8 cellular contexts compared by ENCODE assay signal in genomic region chr1:118151312-118151937, GRCh38. TPM values are rescaled to one million over a fixed set of nuclear protein-coding genes. Genes with fewer than 3 reads are reported as not detected.
A peak's percentile ranks its signal among the peaks of the same experiment; 100 is the strongest.
DNase-seq lines count a peak whose midpoint lies in the region; ATAC-seq and TF ChIP-seq lines count a peak whose summit lies in the region.

No MANE protein-coding gene starts in this region.

- no peaks in the 10 kb centered on the region for H3K36me3 Mint-ChIP-seq in activated CD8-positive, alpha-beta memory T cell treated with anti-CD3 and anti-CD28 coated beads, Interleukin-2, amount 10 ng/mL, durations not matched to agents 7 days and 5 days
- H3K36me3 Mint-ChIP-seq in activated CD4-positive, alpha-beta T cell treated with anti-CD3 and anti-CD28 coated beads, Interleukin-2, amount 10 ng/mL, durations not matched to agents 7 days and 5 days (ENCODE audit: low read depth) = no peaks in the 10 kb centered on the region

- no peaks in the 10 kb centered on the region for H3K4me1 ChIP-seq in psoas muscle

- no peak overlapping the region for H3K4me3 ChIP-seq in psoas muscle

- WGBS in psoas muscle, 3 donors = 1 to 5% (median 1%) methylated on average over 6 of the region's 6 CpGs

- H3K4me3 Mint-ChIP-seq in activated CD8-positive, alpha-beta memory T cell treated with anti-CD3 and anti-CD28 coated beads, Interleukin-2, amount 10 ng/mL, durations not matched to agents 7 days and 5 days = no peak overlapping the region
- no peak overlapping the region for H3K4me3 Mint-ChIP-seq in activated CD4-positive, alpha-beta T cell treated with anti-CD3 and anti-CD28 coated beads, Interleukin-2, amount 10 ng/mL, durations not matched to agents 7 days and 5 days

- DNase-seq in activated CD8-positive, alpha-beta memory T cell treated with anti-CD3 and anti-CD28 coated beads, Interleukin-2, amount 10 ng/mL, durations not matched to agents 7 days and 5 days = peak; percentile 48
- DNase-seq in activated CD8-positive, alpha-beta memory T cell treated with anti-CD3 and anti-CD28 coated beads for 24 hours = no peak
- DNase-seq in NCI-H1092 (lab: John Stamatoyannopoulos, UW) (peak; percentile 18), Right ventricle myocardium superior (peak; percentile 49), psoas muscle (peak in 1 of 2 donors; percentile 57)
- peak; percentile 41 for DNase-seq in activated CD4-positive, alpha-beta T cell treated with anti-CD3 and anti-CD28 coated beads, Interleukin-2, amount 10 ng/mL, durations not matched to agents 7 days and 5 days

- H3K9me3 Mint-ChIP-seq in activated CD8-positive, alpha-beta memory T cell treated with anti-CD3 and anti-CD28 coated beads, Interleukin-2, amount 10 ng/mL, durations not matched to agents 7 days and 5 days (ENCODE audit: low read depth) = no peaks in the 10 kb centered on the region
- no peaks in the 10 kb centered on the region for H3K9me3 Mint-ChIP-seq in activated CD4-positive, alpha-beta T cell treated with anti-CD3 and anti-CD28 coated beads, Interleukin-2, amount 10 ng/mL, durations not matched to agents 7 days and 5 days

- POLR2A ChIA-PET in activated CD4-positive, alpha-beta T cell treated with anti-CD3 and anti-CD28 coated beads, Interleukin-2, amount 10 ng/mL, durations not matched to agents 7 days and 5 days (lab: Charles Lee) = no interaction called here

- no peaks in the 10 kb centered on the region for H3K36me3 ChIP-seq in psoas muscle (ENCODE audit: insufficient read depth in 1 of 2, low read depth in 1 of 2)

- TF ChIP-seq CTCF in psoas muscle (IDR thresholded peaks at IDR 0.05) = peak; percentile 76

- H3K27me3 Mint-ChIP-seq in activated CD8-positive, alpha-beta memory T cell treated with anti-CD3 and anti-CD28 coated beads, Interleukin-2, amount 10 ng/mL, durations not matched to agents 7 days and 5 days = no peaks in the 10 kb centered on the region
- H3K27me3 Mint-ChIP-seq in activated CD4-positive, alpha-beta T cell treated with anti-CD3 and anti-CD28 coated beads, Interleukin-2, amount 10 ng/mL, durations not matched to agents 7 days and 5 days = no peaks in the 10 kb centered on the region

- H3K27ac Mint-ChIP-seq in activated CD8-positive, alpha-beta memory T cell treated with anti-CD3 and anti-CD28 coated beads, Interleukin-2, amount 10 ng/mL, durations not matched to agents 7 days and 5 days = no peak overlapping the region
- no peak overlapping the region for H3K27ac Mint-ChIP-seq in activated CD4-positive, alpha-beta T cell treated with anti-CD3 and anti-CD28 coated beads, Interleukin-2, amount 10 ng/mL, durations not matched to agents 7 days and 5 days

- intact Hi-C loops in Right ventricle myocardium superior (cut with DNase I) = loop anchor here (5.0 kb wide), 1 partner anchor 856 kb away; no protein-coding TSS in a partner anchor
- intact Hi-C loops in psoas muscle (cut with DNase I) = loop anchor here (2.0 to 10.0 kb wide), 4 partner anchors 353 to 857 kb away; no protein-coding TSS in a partner anchor

- no peaks in the 10 kb centered on the region for H3K9me3 ChIP-seq in psoas muscle

- no peaks in the 10 kb centered on the region for H3K27me3 ChIP-seq in psoas muscle (ENCODE audit: insufficient read depth in 3 of 3, low read length in 2 of 3)

- CTCF ChIA-PET in activated CD8-positive, alpha-beta memory T cell treated with anti-CD3 and anti-CD28 coated beads, Interleukin-2, amount 10 ng/mL, durations not matched to agents 7 days and 5 days (lab: Charles Lee) = interaction anchor here (0.9 kb wide), 1 partner anchor 857 kb away, joined by 3 read pairs; no protein-coding TSS in a partner anchor
- CTCF ChIA-PET in activated CD4-positive, alpha-beta T cell treated with anti-CD3 and anti-CD28 coated beads, Interleukin-2, amount 10 ng/mL, durations not matched to agents 7 days and 5 days (lab: Charles Lee) = no interaction called here

- H3K4me1 Mint-ChIP-seq in activated CD8-positive, alpha-beta memory T cell treated with anti-CD3 and anti-CD28 coated beads, Interleukin-2, amount 10 ng/mL, durations not matched to agents 7 days and 5 days = no peaks in the 10 kb centered on the region
- no peaks in the 10 kb centered on the region for H3K4me1 Mint-ChIP-seq in activated CD4-positive, alpha-beta T cell treated with anti-CD3 and anti-CD28 coated beads, Interleukin-2, amount 10 ng/mL, durations not matched to agents 7 days and 5 days

- no peak for ATAC-seq in activated CD8-positive, alpha-beta memory T cell treated with anti-CD3 and anti-CD28 coated beads, Interleukin-2, amount 10 ng/mL, durations not matched to agents 7 days and 5 days
- ATAC-seq in Right ventricle myocardium superior (ENCODE audit: poor library complexity) (no peak), psoas muscle (peak in 1 of 4 donors; percentile 56), GM21360 (IDR thresholded peaks at IDR 0.05; ENCODE audit: unreplicated experiment) (no peak), HG02884 (IDR thresholded peaks at IDR 0.05; ENCODE audit: unreplicated experiment) (no peak)

- no peak overlapping the region for H3K27ac ChIP-seq in psoas muscle

RNA-seq across cellular contexts. Expression of gene SPAG17, which starts 33.6 kb away (rescaled TPM):
- total RNA-seq in activated CD8-positive, alpha-beta memory T cell treated with anti-CD3 and anti-CD28 coated beads, Interleukin-2, amount 10 ng/mL, durations not matched to agents 7 days and 5 days = not detected
- not detected for total RNA-seq in activated CD4-positive, alpha-beta T cell treated with anti-CD3 and anti-CD28 coated beads, Interleukin-2, amount 10 ng/mL, durations not matched to agents 7 days and 5 days
- total RNA-seq in Right ventricle myocardium superior (not detected), psoas muscle (under 1 TPM in 1 of 4 donors, not detected in 3; 0.46 TPM)
- under 1 TPM; 0.03 to 0.09 (median 0.09) TPM for polyA plus RNA-seq in psoas muscle
